Comparison of ENCODE assay signal across 13 cellular contexts in the genomic region with DNA sequence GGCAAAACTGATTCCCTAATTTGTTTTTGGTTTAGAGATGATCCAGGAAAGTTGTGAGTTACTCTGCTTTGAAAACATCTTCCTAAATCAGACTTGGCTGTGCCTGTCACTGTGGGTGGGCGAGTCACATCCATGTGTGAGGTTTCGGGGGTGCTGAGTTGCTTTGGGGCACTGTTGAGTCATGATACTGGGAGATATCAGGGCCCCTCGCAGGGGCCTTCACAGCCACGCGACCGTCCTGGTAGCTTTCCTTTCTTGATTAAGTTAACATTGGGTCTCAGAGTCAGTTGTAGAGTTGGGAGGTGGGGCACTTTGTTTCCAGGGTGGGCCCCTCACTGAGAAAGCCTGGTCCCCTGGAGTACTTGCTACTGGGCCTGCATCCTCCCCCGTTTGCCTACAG. TPM values are rescaled to one million over a fixed set of nuclear protein-coding genes. Genes with fewer than 3 reads are reported as not detected.
DNase-seq lines count a peak whose midpoint lies in the region; ATAC-seq and TF ChIP-seq lines count a peak whose summit lies in the region.
"Had no signal": no experiment of that assay in that cellular context is flagged by ENCODE, and none has a peak within 500 bp of the region (broad histone marks: within the 10 kb centered on the region; RNA-seq: fewer than 3 reads in every experiment).

No MANE protein-coding gene starts in this region.

- 35% methylated on average over 7 of the region's 7 CpGs for WGBS in smooth muscle cell (ENCODE audit: low lambda C conversion rate)

- no peak for ATAC-seq in HG03196 (IDR thresholded peaks at IDR 0.05; ENCODE audit: unreplicated experiment)
- ATAC-seq in GM21360 (IDR thresholded peaks at IDR 0.05; ENCODE audit: unreplicated experiment), result no peak

- H3K4me2 ChIP-seq in smooth muscle cell, result peak overlapping the region; percentile 60

- no peaks in the 10 kb centered on the region for H3K27me3 ChIP-seq in smooth muscle cell (ENCODE audit: low read depth)
- H3K27me3 ChIP-seq: BE2C, vagina had no signal

- no peak overlapping the region for H2AFZ ChIP-seq in smooth muscle cell (ENCODE audit: low read depth)

- H3F3A ChIP-seq in smooth muscle cell (ENCODE audit: low read depth), result peaks cover 38% of the 10 kb centered on the region

- peaks cover 40% of the 10 kb centered on the region for H3K4me1 ChIP-seq in smooth muscle cell (ENCODE audit: low read depth)

- no peak for TF ChIP-seq CTCF in smooth muscle cell (IDR thresholded peaks at IDR 0.05; ENCODE audit: borderline replicate concordance, insufficient read depth, poor library complexity, severe bottlenecking)

- peaks cover 75% of the 10 kb centered on the region for H3K79me2 ChIP-seq in smooth muscle cell (ENCODE audit: low read depth)

- no peaks in the 10 kb centered on the region for H3K36me3 ChIP-seq in smooth muscle cell (ENCODE audit: low read depth)
- H3K36me3 ChIP-seq: BE2C, vagina had no signal

- H3K9ac ChIP-seq in smooth muscle cell (ENCODE audit: low read depth), result peak overlapping the region; percentile 31

- no peak overlapping the region for H3K4me3 ChIP-seq in smooth muscle cell
- H3K4me3 ChIP-seq: skin epidermis, vagina had no signal

- peak; percentile 62 for DNase-seq in stimulated activated naive CD4-positive, alpha-beta T cell treated with Interleukin-2 at 50 U/mL for 16 hours (lab: John Stamatoyannopoulos, UW)
- no peak for DNase-seq in stimulated activated naive CD4-positive, alpha-beta T cell (lab: John Stamatoyannopoulos, UW)
- DNase-seq in activated naive CD4-positive, alpha-beta T cell treated with anti-CD3 and anti-CD28 coated beads, Interleukin-2, amount 50 U/mL, for 16 hours, result peak; percentile 63
- DNase-seq in smooth muscle cell (lab: John Stamatoyannopoulos, UW; ENCODE audit: unreplicated experiment), result no peak
- DNase-seq in NCI-H2196 (lab: John Stamatoyannopoulos, UW; ENCODE audit: unreplicated experiment), result no peak
- no peak for DNase-seq in COLO829 (ENCODE audit: low spot score)
- DNase-seq: BE2C, hypothalamus, NCI-H2081 treated with DMSO at 0.1 percent for 48 hours had no signal

- peaks cover 36% of the 10 kb centered on the region for H4K20me1 ChIP-seq in smooth muscle cell (ENCODE audit: low read depth)

- H3K9me3 ChIP-seq in smooth muscle cell (replicated peaks; ENCODE audit: low read depth), result no peaks in the 10 kb centered on the region
- H3K9me3 ChIP-seq: BE2C, vagina had no signal

- peak overlapping the region; percentile 98 for H3K27ac ChIP-seq in smooth muscle cell (ENCODE audit: low read depth)
- H3K27ac ChIP-seq: vagina had no signal

RNA-seq across cellular contexts. Expression of a gene that starts 58.3 kb away (rescaled TPM):
- total RNA-seq in smooth muscle cell, result 5.8 and 20.6 TPM in 2 replicates
- polyA plus RNA-seq in smooth muscle cell, result 9.7 and 21.7 TPM in 2 replicates

Comparison
In these comparisons a context has a peak if more than half of its experiments do, and no peak if none do; other contexts are left out.
1. DNase-seq: peak in stimulated activated naive CD4-positive, alpha-beta T cell treated with Interleukin-2 at 50 U/mL for 16 hours (single experiment) and activated naive CD4-positive, alpha-beta T cell treated with anti-CD3 and anti-CD28 coated beads, Interleukin-2, amount 50 U/mL, for 16 hours (single experiment); none in stimulated activated naive CD4-positive, alpha-beta T cell (0 of 6), smooth muscle cell (single experiment), NCI-H2196 (single experiment) and COLO829 (single experiment).